In genomic region chr19:47280183-47280797, GRCh38 we compare ENCODE assay signal across 8 cellular contexts. TPM values are rescaled to one million over a fixed set of nuclear protein-coding genes. Genes with fewer than 3 reads are reported as not detected.
DNase-seq lines count a peak whose midpoint lies in the region; ATAC-seq, FAIRE-seq and TF ChIP-seq lines count a peak whose summit lies in the region.

No MANE protein-coding gene starts in this region.

- TF ChIP-seq CTCF in 22Rv1 (IDR thresholded peaks at IDR 0.05) (peak; percentile 76), H1 (IDR thresholded peaks at IDR 0.05; ENCODE audit: control extremely low read depth in 1 of 3, insufficient read depth in 1 of 3, low read depth in 1 of 3, low read length in 3 of 3) (peak; percentile 58 to 82 (median 76))

- H3K56ac ChIP-seq in H1 (replicated peaks; ENCODE audit: insufficient read length, low read depth, low read length), result no peak overlapping the region

- H3K14ac ChIP-seq in H1 (ENCODE audit: insufficient read length), result no peak overlapping the region

- no peak overlapping the region for H2BK15ac ChIP-seq in H1 (ENCODE audit: low read length)

- no peak overlapping the region for H3K4ac ChIP-seq in H1 (replicated peaks; ENCODE audit: insufficient read length, low read depth, low read length)

- H3K36me3 ChIP-seq in GM23248 (ENCODE audit: low read depth), result no peaks in the 10 kb centered on the region
- no peaks in the 10 kb centered on the region for H3K36me3 ChIP-seq in H1 (ENCODE audit: control insufficient read depth in 2 of 4, insufficient read depth in 4 of 4, low read length in 3 of 4)

- 0 out of 2 replicates have a peak overlapping the region, but pooled peaks have one; percentile 2 for H4K8ac ChIP-seq in H1 (ENCODE audit: extremely low read depth, insufficient read depth, low read length)

- no peaks in the 10 kb centered on the region for H4K20me1 ChIP-seq in GM23248 (ENCODE audit: insufficient read depth)
- peaks cover 0 to 7% of the 10 kb centered on the region in 2 experiments for H4K20me1 ChIP-seq in H1 (replicated peaks in 1 of 2; ENCODE audit: control insufficient read depth in 1 of 2, insufficient read depth in 2 of 2, low read length in 2 of 2)

- 73 to 78% methylated on average over 13 of the region's 13 CpGs for WGBS in GM23248 (ENCODE audit: low coverage in 1 of 2, low lambda C conversion rate in 2 of 2, missing lambda C conversion rate in 2 of 2), 2 experiments
- WGBS in H1 (ENCODE audit: extremely low coverage in 1 of 2, insufficient coverage in 1 of 2, insufficient read length in 1 of 2, insufficient replicate concordance in 2 of 2, low coverage in 1 of 2, low lambda C conversion rate in 2 of 2, missing lambda C conversion rate in 1 of 2), 2 experiments, result 72% methylated on average over 13 of the region's 13 CpGs; no CpG with 5 or more reads in 1 of the 2 experiments

- no peak overlapping the region for H3K18ac ChIP-seq in H1 (ENCODE audit: extremely low read depth, low read length)

- H2BK20ac ChIP-seq in H1 (ENCODE audit: low read length), result no peak overlapping the region

- no peaks in the 10 kb centered on the region for H3K79me1 ChIP-seq in H1 (ENCODE audit: low read depth, low read length)

- H2AFZ ChIP-seq in GM23248, result no peak overlapping the region
- H2AFZ ChIP-seq in H1 (ENCODE audit: low read length), result no peak overlapping the region

- H2BK120ac ChIP-seq in H1 (replicated peaks; ENCODE audit: low read depth, low read length), result no peak overlapping the region

- no peak overlapping the region for H3K23ac ChIP-seq in H1 (ENCODE audit: insufficient read length)

- peak; percentile 45 for DNase-seq in GM23248
- peak in 3 of 4 experiments; percentile 20 to 48 (median 25) for DNase-seq in activated CD4-positive, CD25-positive, alpha-beta regulatory T cell (lab: John Stamatoyannopoulos, UW)
- peak in 1 of 2 experiments; percentile 93 for DNase-seq in H1 (ENCODE audit: low read depth in 1 of 2, low spot score in 2 of 2)
- peak; percentile 57 to 64 (median 57) for DNase-seq in stimulated activated CD4-positive, alpha-beta T cell treated with anti-CD3 and anti-CD28 coated beads, Interleukin-12 subunit alpha, Interleukin-12 subunit beta, amount 100 ng/mL, for 48 hours (ENCODE audit: low read depth in 2 of 3, low spot score in 1 of 3)
- no peak for DNase-seq in NCI-H774 (lab: John Stamatoyannopoulos, UW)

- no peak overlapping the region for H2AK5ac ChIP-seq in H1 (ENCODE audit: low read depth, low read length)

- H3K4me3 ChIP-seq in GM23248 (no peak overlapping the region), H1 (ENCODE audit: extremely low read depth in 1 of 4, insufficient read depth in 2 of 4, low read depth in 3 of 4, low read length in 4 of 4) (no peak overlapping the region)

- peaks cover 21% of the 10 kb centered on the region for H3F3A ChIP-seq in GM23248 (ENCODE audit: insufficient read depth)

- H4K5ac ChIP-seq in H1 (ENCODE audit: insufficient read length, low read depth, low read length), result no peak overlapping the region

- H3K79me2 ChIP-seq in GM23248 (ENCODE audit: insufficient read depth) (no peaks in the 10 kb centered on the region; the same call in 1 of the 2 replicates), H1 (ENCODE audit: control insufficient read depth in 1 of 2, insufficient read depth in 2 of 2, low read length in 2 of 2) (no peaks in the 10 kb centered on the region)

- peaks cover 11% of the 10 kb centered on the region for H3K4me1 ChIP-seq in GM23248 (ENCODE audit: insufficient read depth)
- H3K4me1 ChIP-seq in H1 (replicated peaks in 1 of 4; ENCODE audit: control insufficient read depth in 3 of 4, insufficient read depth in 4 of 4, low read length in 3 of 4), result peaks cover 0 to 5% (median 2%) of the 10 kb centered on the region in 4 experiments; a peak in 5 of 7 replicates

- ATAC-seq in GM18519 (IDR thresholded peaks at IDR 0.05; ENCODE audit: low FRiP score, unreplicated experiment), result no peak
- ATAC-seq in HG03520 (IDR thresholded peaks at IDR 0.05; ENCODE audit: unreplicated experiment), result no peak

- H3K4me2 ChIP-seq in GM23248 (ENCODE audit: unreplicated experiment) (no peak overlapping the region), H1 (ENCODE audit: insufficient read depth in 1 of 2, low read depth in 2 of 2, low read length in 2 of 2) (no peak overlapping the region)

- H3K23me2 ChIP-seq in H1 (ENCODE audit: low read depth, low read length), result peaks cover under 1% of the 10 kb centered on the region; the same call in 1 of the 2 replicates

- H3K9me3 ChIP-seq in GM23248 (ENCODE audit: low read depth) (no peaks in the 10 kb centered on the region), H1 (ENCODE audit: insufficient read depth in 2 of 2, low read depth in 1 of 2, low read length in 1 of 2) (no peaks in the 10 kb centered on the region)

- no peak for FAIRE-seq in H1 (lab: Jason Lieb, UNC)

- H3K9me2 ChIP-seq in GM23248 (ENCODE audit: insufficient read depth), result no peaks in the 10 kb centered on the region

- CTCF ChIA-PET in H1 (lab: Charles Lee; ENCODE audit: partially characterized antibody), result interaction anchor here (0.6 to 1.4 kb wide), 8 partner anchors 34 to 1547 kb away, joined by 3 to 4 read pairs (median 3); no protein-coding TSS in a partner anchor

- TF ChIP-seq EP300 in H1 (IDR thresholded peaks at IDR 0.05; ENCODE audit: borderline replicate concordance in 1 of 2, low read depth in 2 of 2, low read length in 2 of 2), result no peak

- no peak overlapping the region for H4K91ac ChIP-seq in H1 (replicated peaks; ENCODE audit: insufficient read length, low read length)

- no peak overlapping the region for H3K27ac ChIP-seq in 22Rv1
- H3K27ac ChIP-seq in GM23248, result no peak overlapping the region
- H3K27ac ChIP-seq in H1 (ENCODE audit: low read depth, low read length), result no peak overlapping the region

- TF ChIP-seq RAD21 in H1 (IDR thresholded peaks at IDR 0.05 in 1 of 2, conservative IDR thresholded peaks at IDR 0.05 in 1 of 2; ENCODE audit: low read depth in 2 of 2, low read length in 2 of 2), result peak; percentile 30 to 46; a peak in 3 of 4 replicates

- H3K27me3 ChIP-seq in GM23248 (replicated peaks; ENCODE audit: insufficient read depth) (no peaks in the 10 kb centered on the region), H1 (replicated peaks in 1 of 4; ENCODE audit: control insufficient read depth in 3 of 4, extremely low read depth in 1 of 4, insufficient read depth in 3 of 4, low read length in 3 of 4) (peaks cover 0 to 9% (median 5%) of the 10 kb centered on the region in 4 experiments; a peak in 5 of 7 replicates)

- H2BK5ac ChIP-seq in H1 (ENCODE audit: low read depth, low read length), result no peak overlapping the region

- H3K9ac ChIP-seq in GM23248, result no peak overlapping the region
- H3K9ac ChIP-seq in H1 (replicated peaks in 1 of 4; ENCODE audit: extremely low read depth in 1 of 4, low read depth in 3 of 4, low read length in 3 of 4), result no peak overlapping the region

- TF ChIP-seq POLR2A in H1 (IDR thresholded peaks at IDR 0.05; ENCODE audit: control extremely low read depth in 1 of 2, low read depth in 2 of 2, low read length in 2 of 2), result no peak

- in situ Hi-C loops in GM23248 (cut with MboI), result no loop called here

- H2BK12ac ChIP-seq in H1 (ENCODE audit: low read depth, low read length), result no peak overlapping the region

- POLR2A ChIA-PET in H1 (lab: Charles Lee; ENCODE audit: partially characterized antibody), result no interaction called here

RNA-seq across cellular contexts. Expression of gene INAFM1, which starts 5.6 kb away (rescaled TPM):
- total RNA-seq in GM23248 (2014; rRNA removed; shearing (Covaris generic)), result 2.9 and 5.2 TPM in 2 replicates
- 14.1 and 14.5 TPM in 2 replicates for polyA plus RNA-seq in GM23248 (2016; fragmentation: Nextera tagmentation; extraction: Ambion mirVana)
- 3.4 and 4.4 TPM in 2 replicates for total RNA-seq in H1 (2021; fragmentation: NEBNext Ultra II Directional; extraction: Animal tissue kit (Norgen Biotek cat#: 25700))
- polyA plus RNA-seq in H1 (2011; rRNA removed), result 2.6 and 3.9 TPM in 2 replicates
- polyA plus RNA-seq in H1 (2011; cell fraction: cytosol; rRNA removed), result 1.9 TPM
- polyA plus RNA-seq in H1 (2011; cell fraction: nucleus; rRNA removed), result 4.5 TPM
- polyA plus RNA-seq in H1 (2012, experiment 1 of 2), result 3.1 to 5.1 TPM (median 4.6 TPM) in 4 replicates
- polyA plus RNA-seq in H1 (2012, experiment 2 of 2), result 1.00 TPM
- polyA plus RNA-seq in H1 (2013, experiment 1 of 2), result 4.0 TPM
- 4.1 TPM for polyA plus RNA-seq in H1 (2013, experiment 2 of 2)
- polyA minus RNA-seq in H1 (2011; rRNA and poly(A)+ RNA removed), result 0.59 TPM in 1 of 2 replicates, not detected in the other
- polyA minus RNA-seq in H1 (2011; cell fraction: cytosol; rRNA and poly(A)+ RNA removed), result 1.2 TPM
- 1.9 TPM for polyA minus RNA-seq in H1 (2011; cell fraction: nucleus; rRNA and poly(A)+ RNA removed)

RNA-seq across cellular contexts. Expression of gene CCDC9, which starts 24.0 kb away (rescaled TPM):
- 7.3 and 11.1 TPM in 2 replicates for total RNA-seq in GM23248 (2014; rRNA removed; shearing (Covaris generic))
- polyA plus RNA-seq in GM23248 (2016; fragmentation: Nextera tagmentation; extraction: Ambion mirVana) (4.1 and 5.8 TPM in 2 replicates), H1 (2011; rRNA removed) (3.7 and 7.0 TPM in 2 replicates)
- total RNA-seq in H1 (2021; fragmentation: NEBNext Ultra II Directional; extraction: Animal tissue kit (Norgen Biotek cat#: 25700)), result 25.7 and 29.8 TPM in 2 replicates
- 8.7 TPM for polyA plus RNA-seq in H1 (2011; cell fraction: cytosol; rRNA removed)
- polyA plus RNA-seq in H1 (2011; cell fraction: nucleus; rRNA removed), result 11.6 TPM
- polyA plus RNA-seq in H1 (2012, experiment 1 of 2), result 18.0 to 31.1 TPM (median 28.0 TPM) in 4 replicates
- polyA plus RNA-seq in H1 (2012, experiment 2 of 2), result 17.9 TPM
- 13.5 TPM for polyA plus RNA-seq in H1 (2013, experiment 1 of 2)
- polyA plus RNA-seq in H1 (2013, experiment 2 of 2), result 12.8 TPM
- polyA minus RNA-seq in H1 (2011; rRNA and poly(A)+ RNA removed), result 2.9 and 3.3 TPM in 2 replicates
- polyA minus RNA-seq in H1 (2011; cell fraction: cytosol; rRNA and poly(A)+ RNA removed), result 4.3 TPM
- polyA minus RNA-seq in H1 (2011; cell fraction: nucleus; rRNA and poly(A)+ RNA removed), result 5.3 TPM

RNA-seq across cellular contexts. Expression of gene C5AR1, which starts 29.4 kb away (rescaled TPM):
- total RNA-seq in GM23248 (2014; rRNA removed; shearing (Covaris generic)), result 0.51 TPM in 1 of 2 replicates, not detected in the other
- polyA plus RNA-seq in GM23248 (2016; fragmentation: Nextera tagmentation; extraction: Ambion mirVana) (0.10 and 0.46 TPM in 2 replicates), H1 (2011; rRNA removed) (0.20 and 0.33 TPM in 2 replicates)
- total RNA-seq in H1 (2021; fragmentation: NEBNext Ultra II Directional; extraction: Animal tissue kit (Norgen Biotek cat#: 25700)), result 0.21 TPM in 1 of 2 replicates, not detected in the other
- 0.17 TPM for polyA plus RNA-seq in H1 (2011; cell fraction: cytosol; rRNA removed)
- polyA plus RNA-seq in H1 (2011; cell fraction: nucleus; rRNA removed), result 0.39 TPM
- 0.09 to 0.25 TPM in 2 of 4 replicates, not detected in the others for polyA plus RNA-seq in H1 (2012, experiment 1 of 2)
- polyA plus RNA-seq in H1 (2012, experiment 2 of 2), result 0.07 TPM
- 0.08 TPM for polyA plus RNA-seq in H1 (2013, experiment 1 of 2)
- 0.13 TPM for polyA plus RNA-seq in H1 (2013, experiment 2 of 2)
- not detected in 2 replicates for polyA minus RNA-seq in H1 (2011; rRNA and poly(A)+ RNA removed)
- not detected for polyA minus RNA-seq in H1 (2011; cell fraction: cytosol; rRNA and poly(A)+ RNA removed)
- not detected for polyA minus RNA-seq in H1 (2011; cell fraction: nucleus; rRNA and poly(A)+ RNA removed)

RNA-seq across cellular contexts. Expression of gene BBC3, which starts 49.3 kb away (rescaled TPM):
- total RNA-seq in GM23248 (2014; rRNA removed; shearing (Covaris generic)), result 11.9 and 14.6 TPM in 2 replicates
- polyA plus RNA-seq in GM23248 (2016; fragmentation: Nextera tagmentation; extraction: Ambion mirVana) (6.2 and 6.3 TPM in 2 replicates), H1 (2011; rRNA removed) (13.2 and 26.4 TPM in 2 replicates)
- 21.6 and 23.3 TPM in 2 replicates for total RNA-seq in H1 (2021; fragmentation: NEBNext Ultra II Directional; extraction: Animal tissue kit (Norgen Biotek cat#: 25700))
- 17.9 TPM for polyA plus RNA-seq in H1 (2011; cell fraction: cytosol; rRNA removed)
- 24.4 TPM for polyA plus RNA-seq in H1 (2011; cell fraction: nucleus; rRNA removed)
- polyA plus RNA-seq in H1 (2012, experiment 1 of 2), result 21.4 to 25.1 TPM (median 23.4 TPM) in 4 replicates
- polyA plus RNA-seq in H1 (2012, experiment 2 of 2), result 18.5 TPM
- 7.7 TPM for polyA plus RNA-seq in H1 (2013, experiment 1 of 2)
- polyA plus RNA-seq in H1 (2013, experiment 2 of 2), result 7.8 TPM
- polyA minus RNA-seq in H1 (2011; rRNA and poly(A)+ RNA removed), result 3.1 and 5.8 TPM in 2 replicates
- 18.3 TPM for polyA minus RNA-seq in H1 (2011; cell fraction: cytosol; rRNA and poly(A)+ RNA removed)
- 17.6 TPM for polyA minus RNA-seq in H1 (2011; cell fraction: nucleus; rRNA and poly(A)+ RNA removed)

RNA-seq across cellular contexts. Expression of gene C5AR2, which starts 51.7 kb away (rescaled TPM):
- total RNA-seq in GM23248 (2014; rRNA removed; shearing (Covaris generic)), result 1.3 and 1.9 TPM in 2 replicates
- 0.03 and 0.29 TPM in 2 replicates for polyA plus RNA-seq in GM23248 (2016; fragmentation: Nextera tagmentation; extraction: Ambion mirVana)
- total RNA-seq in H1 (2021; fragmentation: NEBNext Ultra II Directional; extraction: Animal tissue kit (Norgen Biotek cat#: 25700)), result 0.15 TPM in 1 of 2 replicates, not detected in the other
- 0.06 and 0.08 TPM in 2 replicates for polyA plus RNA-seq in H1 (2011; rRNA removed)
- polyA plus RNA-seq in H1 (2011; cell fraction: cytosol; rRNA removed), result 0.16 TPM
- polyA plus RNA-seq in H1 (2011; cell fraction: nucleus; rRNA removed), result 0.46 TPM
- polyA plus RNA-seq in H1 (2012, experiment 1 of 2), result 0.08 to 0.18 TPM in 2 of 4 replicates, not detected in the others
- not detected for polyA plus RNA-seq in H1 (2012, experiment 2 of 2)
- polyA plus RNA-seq in H1 (2013, experiment 1 of 2), result 0.34 TPM
- 0.28 TPM for polyA plus RNA-seq in H1 (2013, experiment 2 of 2)
- 0.03 and 0.12 TPM in 2 replicates for polyA minus RNA-seq in H1 (2011; rRNA and poly(A)+ RNA removed)
- not detected for polyA minus RNA-seq in H1 (2011; cell fraction: cytosol; rRNA and poly(A)+ RNA removed)
- 1.3 TPM for polyA minus RNA-seq in H1 (2011; cell fraction: nucleus; rRNA and poly(A)+ RNA removed)
